ENCODE assay signal across 1 cellular context in genomic region chr6:110951986-110952794, GRCh38.
TF ChIP-seq lines count a peak whose summit lies in the region.

No MANE protein-coding gene starts in this region.

TF ChIP-seq in HepG2, 621 proteins besides CTCF, POLR2A, EP300 and RAD21 (continued from another document and continues in another):
- TF ChIP-seq KMT2A (CRISPR knock-in tag; IDR thresholded peaks at IDR 0.05) (peak; percentile 44; the same call in 1 of the 2 replicates), IRF1 (CRISPR knock-in tag; IDR thresholded peaks at IDR 0.05; ENCODE audit: low read depth) (no peak), RFXANK (CRISPR knock-in tag; IDR thresholded peaks at IDR 0.05) (0 out of 2 replicates have a peak, but pooled peaks have one; percentile 58), NCOA5 (CRISPR knock-in tag; IDR thresholded peaks at IDR 0.05) (no peak), MTERF4 (CRISPR knock-in tag; IDR thresholded peaks at IDR 0.05) (no peak), POGZ (CRISPR knock-in tag; IDR thresholded peaks at IDR 0.05) (peak; percentile 81), DRAP1 (CRISPR knock-in tag; IDR thresholded peaks at IDR 0.05) (peak; percentile 75), MAFK (conservative IDR thresholded peaks at IDR 0.05 in 1 of 2, IDR thresholded peaks at IDR 0.05 in 1 of 2; ENCODE audit: low read length in 2 of 2) (no peak), HOXA3 (CRISPR knock-in tag; IDR thresholded peaks at IDR 0.05) (no peak), ETV5 (CRISPR knock-in tag; IDR thresholded peaks at IDR 0.05; ENCODE audit: borderline replicate concordance) (peak; percentile 63; the same call in 1 of the 2 replicates), NCOA1 (CRISPR knock-in tag; IDR thresholded peaks at IDR 0.05) (no peak), ZNF451 (CRISPR knock-in tag; IDR thresholded peaks at IDR 0.05) (no peak), ZNF230 (CRISPR knock-in tag; IDR thresholded peaks at IDR 0.05) (no peak), CSRNP2 (CRISPR knock-in tag; conservative IDR thresholded peaks at IDR 0.05; ENCODE audit: low read depth) (no peak), ZSCAN9 (CRISPR knock-in tag; IDR thresholded peaks at IDR 0.05; ENCODE audit: borderline replicate concordance) (no peak), MIXL1 (CRISPR knock-in tag; IDR thresholded peaks at IDR 0.05) (peak; percentile 99), SATB2 (CRISPR knock-in tag; IDR thresholded peaks at IDR 0.05) (no peak), HIVEP1 (CRISPR knock-in tag; IDR thresholded peaks at IDR 0.05) (no peak), MIER3 (CRISPR knock-in tag; IDR thresholded peaks at IDR 0.05; ENCODE audit: borderline replicate concordance) (peak; percentile 56; the same call in 1 of the 2 replicates), SMC3 (IDR thresholded peaks at IDR 0.05; ENCODE audit: low read length) (no peak), ZNF34 (CRISPR knock-in tag; IDR thresholded peaks at IDR 0.05; ENCODE audit: borderline replicate concordance) (no peak), FOXP4 (CRISPR knock-in tag; IDR thresholded peaks at IDR 0.05) (peak; percentile 89), LRRFIP1 (CRISPR knock-in tag; conservative IDR thresholded peaks at IDR 0.05) (no peak), PBX2 (CRISPR knock-in tag; IDR thresholded peaks at IDR 0.05) (no peak), BCL6 (CRISPR knock-in tag; IDR thresholded peaks at IDR 0.05) (peak; percentile 59; the same call in 1 of the 2 replicates), ZNF569 (CRISPR knock-in tag; IDR thresholded peaks at IDR 0.05; ENCODE audit: borderline replicate concordance) (no peak), ARID5B (CRISPR knock-in tag; IDR thresholded peaks at IDR 0.05) (peak; percentile 90), ATF4 (CRISPR knock-in tag; IDR thresholded peaks at IDR 0.05) (peak in 1 of 2 experiments; percentile 95; a peak in 2 of 4 replicates), ELF4 (CRISPR knock-in tag; IDR thresholded peaks at IDR 0.05; ENCODE audit: borderline replicate concordance) (0 out of 2 replicates have a peak, but pooled peaks have one; percentile 28), ZNF746 (CRISPR knock-in tag; IDR thresholded peaks at IDR 0.05) (no peak), ZBTB8A (CRISPR knock-in tag; IDR thresholded peaks at IDR 0.05; ENCODE audit: borderline replicate concordance, low read depth) (no peak), ZNF335 (CRISPR knock-in tag; IDR thresholded peaks at IDR 0.05) (peak; percentile 76; the same call in 1 of the 2 replicates), SAFB2 (CRISPR knock-in tag; IDR thresholded peaks at IDR 0.05; ENCODE audit: borderline replicate concordance, low read depth) (no peak), ZBTB14 (CRISPR knock-in tag; IDR thresholded peaks at IDR 0.05) (no peak), ZNF784 (CRISPR knock-in tag; IDR thresholded peaks at IDR 0.05; ENCODE audit: borderline replicate concordance) (no peak), ZNF326 (CRISPR knock-in tag; IDR thresholded peaks at IDR 0.05; ENCODE audit: borderline replicate concordance) (no peak), CCDC6 (CRISPR knock-in tag; IDR thresholded peaks at IDR 0.05) (no peak), DMTF1 (CRISPR knock-in tag; IDR thresholded peaks at IDR 0.05) (no peak), MEF2D (CRISPR knock-in tag; IDR thresholded peaks at IDR 0.05) (peak; percentile 41; the same call in 1 of the 2 replicates), GLI4 (CRISPR knock-in tag; IDR thresholded peaks at IDR 0.05; ENCODE audit: borderline replicate concordance) (no peak), KLF16 (CRISPR knock-in tag; IDR thresholded peaks at IDR 0.05) (peak in 1 of 2 experiments; percentile 75; a peak in 2 of 4 replicates)
